27 cellular contexts compared by ENCODE assay signal in the genomic region with DNA sequence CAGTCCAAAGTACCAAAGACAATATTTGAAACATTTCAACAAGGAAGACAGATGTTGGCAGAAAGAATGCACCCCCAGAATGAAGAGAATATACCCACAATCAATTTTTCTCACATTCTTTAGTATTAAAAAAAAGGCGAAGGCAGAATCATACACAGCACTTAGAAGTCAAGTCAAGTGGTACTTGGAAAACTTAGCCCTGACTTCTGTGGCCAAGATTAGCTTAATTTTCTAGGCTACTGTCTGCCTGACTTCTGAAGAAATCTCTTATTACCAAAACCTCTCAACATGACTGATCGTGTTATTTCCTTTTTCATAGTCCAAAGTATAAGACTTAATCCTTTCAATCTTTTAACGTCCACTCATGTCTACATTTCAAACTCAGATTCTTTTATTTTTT.
A peak's percentile ranks its signal among the peaks of the same experiment; 100 is the strongest.
DNase-seq lines count a peak whose midpoint lies in the region; ATAC-seq, FAIRE-seq and TF ChIP-seq lines count a peak whose summit lies in the region.
"Had no signal": no experiment of that assay in that cellular context is flagged by ENCODE, and none has a peak within 500 bp of the region (broad histone marks: within the 10 kb centered on the region; RNA-seq: fewer than 3 reads in every experiment).

No MANE protein-coding gene starts in this region.

- peaks cover 26% of the 10 kb centered on the region for H3K36me3 Mint-ChIP-seq in CD4-positive, CD25-positive, alpha-beta regulatory T cell
- peaks cover 10% of the 10 kb centered on the region for H3K36me3 Mint-ChIP-seq in T-helper 17 cell (ENCODE audit: low read depth)

- intact Hi-C loops in thyroid gland (cut with DNase I) (no loop called here), testis (cut with DNase I; ENCODE audit: low total_unique reads) (no loop called here)

- H3K36me3 ChIP-seq in CD4-positive, CD25-positive, alpha-beta regulatory T cell (ENCODE audit: control insufficient read depth, insufficient read depth, low read length) = peaks cover 58% of the 10 kb centered on the region
- peaks cover 0 to 15% of the 10 kb centered on the region in 2 donors for H3K36me3 ChIP-seq in thyroid gland
- no peaks in the 10 kb centered on the region for H3K36me3 ChIP-seq in testis (ENCODE audit: low read depth, missing control alignments)

- H3K27ac Mint-ChIP-seq in CD4-positive, CD25-positive, alpha-beta regulatory T cell = peak overlapping the region in 2 of 3 donors; percentile 18 to 21
- H3K27ac Mint-ChIP-seq in T-helper 17 cell = peak overlapping the region; percentile 19
- no peak overlapping the region for H3K27ac Mint-ChIP-seq in stimulated activated naive CD8-positive, alpha-beta T cell treated with anti-CD3 and anti-CD28 coated beads, Interleukin-15, amount 100 ng/mL, for 72 hours
- H3K27ac Mint-ChIP-seq: B cell, GM23338, H9, HFFc6 had no signal

- H3K9me3 ChIP-seq in CD4-positive, CD25-positive, alpha-beta regulatory T cell (ENCODE audit: control insufficient read depth in 2 of 2, low read length in 2 of 2) = no peaks in the 10 kb centered on the region
- H3K9me3 ChIP-seq in T-helper 17 cell (ENCODE audit: control insufficient read depth, low read length, poor library complexity, severe bottlenecking) (no peaks in the 10 kb centered on the region), thyroid gland (no peaks in the 10 kb centered on the region), testis (no peaks in the 10 kb centered on the region)
- H3K9me3 ChIP-seq: SJSA1 had no signal

- no peaks in the 10 kb centered on the region for H3K9me3 Mint-ChIP-seq in CD4-positive, CD25-positive, alpha-beta regulatory T cell
- H3K9me3 Mint-ChIP-seq in stimulated activated naive CD8-positive, alpha-beta T cell treated with anti-CD3 and anti-CD28 coated beads, Interleukin-15, amount 100 ng/mL, for 72 hours = no peaks in the 10 kb centered on the region
- H3K9me3 Mint-ChIP-seq: GM23338, H9, HFFc6 had no signal

- no peaks in the 10 kb centered on the region for H3K27me3 Mint-ChIP-seq in CD4-positive, CD25-positive, alpha-beta regulatory T cell
- no peaks in the 10 kb centered on the region for H3K27me3 Mint-ChIP-seq in T-helper 17 cell
- H3K27me3 Mint-ChIP-seq in stimulated activated naive CD8-positive, alpha-beta T cell treated with anti-CD3 and anti-CD28 coated beads, Interleukin-15, amount 100 ng/mL, for 72 hours = no peaks in the 10 kb centered on the region
- H3K27me3 Mint-ChIP-seq: B cell had no signal

- H3K27ac ChIP-seq in CD4-positive, CD25-positive, alpha-beta regulatory T cell (ENCODE audit: insufficient read depth, low read length, poor library complexity, severe bottlenecking) = no peak overlapping the region
- H3K27ac ChIP-seq in thyroid gland (peak overlapping the region; percentile 39 to 70 (median 67)), testis (no peak overlapping the region)
- H3K27ac ChIP-seq: C4-2B, PC-9, SJSA1 had no signal

- H3K4me1 Mint-ChIP-seq in CD4-positive, CD25-positive, alpha-beta regulatory T cell = peaks cover 20 to 37% (median 24%) of the 10 kb centered on the region in 4 donors
- H3K4me1 Mint-ChIP-seq in T-helper 17 cell = peaks cover 20% of the 10 kb centered on the region
- H3K4me1 Mint-ChIP-seq in stimulated activated naive CD8-positive, alpha-beta T cell treated with anti-CD3 and anti-CD28 coated beads, Interleukin-15, amount 100 ng/mL, for 72 hours = peaks cover 28% of the 10 kb centered on the region
- H3K4me1 Mint-ChIP-seq: B cell, GM23338, H9 had no signal

- H3K27me3 ChIP-seq in CD4-positive, CD25-positive, alpha-beta regulatory T cell (ENCODE audit: control insufficient read depth, insufficient read depth, low read length) = no peaks in the 10 kb centered on the region
- H3K27me3 ChIP-seq in thyroid gland (no peaks in the 10 kb centered on the region), testis (no peaks in the 10 kb centered on the region)
- H3K27me3 ChIP-seq: SJSA1 had no signal

- TF ChIP-seq CTCF in thyroid gland (IDR thresholded peaks at IDR 0.05) = no peak
- no peak for TF ChIP-seq CTCF in testis (IDR thresholded peaks at IDR 0.05)

- peak; percentile 23 for FAIRE-seq in G401.6 (lab: Jason Lieb, UNC)

- H3K4me1 ChIP-seq in CD4-positive, CD25-positive, alpha-beta regulatory T cell (ENCODE audit: control insufficient read depth, insufficient read depth, low read length, poor library complexity, severe bottlenecking) = peaks cover 3% of the 10 kb centered on the region
- H3K4me1 ChIP-seq in thyroid gland (peaks cover 15 to 24% of the 10 kb centered on the region in 2 donors), testis (no peaks in the 10 kb centered on the region)
- H3K4me1 ChIP-seq: SJSA1 had no signal

- no peak overlapping the region for H3K4me3 Mint-ChIP-seq in CD4-positive, CD25-positive, alpha-beta regulatory T cell
- no peak overlapping the region for H3K4me3 Mint-ChIP-seq in T-helper 17 cell
- no peak overlapping the region for H3K4me3 Mint-ChIP-seq in stimulated activated naive CD8-positive, alpha-beta T cell treated with anti-CD3 and anti-CD28 coated beads, Interleukin-15, amount 100 ng/mL, for 72 hours
- H3K4me3 Mint-ChIP-seq: B cell, GM23338, H9, HFFc6 had no signal

- TF ChIP-seq POLR2A in thyroid gland (IDR thresholded peaks at IDR 0.05) = no peak
- TF ChIP-seq POLR2A in testis (IDR thresholded peaks at IDR 0.05) = no peak

- WGBS in thyroid gland, 2 donors = 36 to 58% methylated on average over 3 of the region's 3 CpGs
- 94 to 97% methylated on average over 3 of the region's 3 CpGs for WGBS in testis, 2 donors

- DNase-seq in CD4-positive, CD25-positive, alpha-beta regulatory T cell = no peak
- DNase-seq in T-helper 17 cell (no peak), thyroid gland (no peak), testis (no peak)
- no peak for DNase-seq in stimulated activated naive CD8-positive, alpha-beta T cell treated with anti-CD3 and anti-CD28 coated beads, Interleukin-15, amount 100 ng/mL, for 72 hours
- DNase-seq: Calu3, DMS153, H9, HFFc6, IMR-90, KG1, MM.1S, NCI-H1417 treated with DMSO at 0.1 percent for 48 hours, NCI-H1694 treated with DMSO at 0.1 percent for 48 hours, NCI-H2081 treated with DMSO at 0.1 percent for 48 hours, NCI-H446, NCI-H524 treated with DMSO at 0.1 percent for 48 hours, NCI-H774, PC-9, Right ventricle myocardium superior, RPMI8226 had no signal

- no peak overlapping the region for H3K4me3 ChIP-seq in CD4-positive, CD25-positive, alpha-beta regulatory T cell (ENCODE audit: low read depth, low read length)
- H3K4me3 ChIP-seq in thyroid gland (replicated peaks in 1 of 3) (no peak overlapping the region), testis (no peak overlapping the region)
- H3K4me3 ChIP-seq: GM23338, PC-9, SJSA1 had no signal

- ATAC-seq in CD4-positive, CD25-positive, alpha-beta regulatory T cell (ENCODE audit: low read depth in 2 of 2) = no peak
- ATAC-seq in T-helper 17 cell (no peak), GM19455 (IDR thresholded peaks at IDR 0.05; ENCODE audit: unreplicated experiment) (no peak)
- ATAC-seq in stimulated activated naive CD8-positive, alpha-beta T cell treated with anti-CD3 and anti-CD28 coated beads, Interleukin-15, amount 100 ng/mL, for 72 hours = no peak
- ATAC-seq: GM23338 had no signal

Comparison
In these comparisons a context has a peak if more than half of its experiments do, and no peak if none do; other contexts are left out.
1. H3K27ac ChIP-seq: peak in thyroid gland (3 of 3); none in CD4-positive, CD25-positive, alpha-beta regulatory T cell (single experiment) and testis (0 of 2).
2. H3K27ac Mint-ChIP-seq: peak in CD4-positive, CD25-positive, alpha-beta regulatory T cell (2 of 3) and T-helper 17 cell (single experiment); none in stimulated activated naive CD8-positive, alpha-beta T cell treated with anti-CD3 and anti-CD28 coated beads, Interleukin-15, amount 100 ng/mL, for 72 hours (0 of 2).